Comparison of ENCODE assay signal across 1 cellular context in the genomic region with DNA sequence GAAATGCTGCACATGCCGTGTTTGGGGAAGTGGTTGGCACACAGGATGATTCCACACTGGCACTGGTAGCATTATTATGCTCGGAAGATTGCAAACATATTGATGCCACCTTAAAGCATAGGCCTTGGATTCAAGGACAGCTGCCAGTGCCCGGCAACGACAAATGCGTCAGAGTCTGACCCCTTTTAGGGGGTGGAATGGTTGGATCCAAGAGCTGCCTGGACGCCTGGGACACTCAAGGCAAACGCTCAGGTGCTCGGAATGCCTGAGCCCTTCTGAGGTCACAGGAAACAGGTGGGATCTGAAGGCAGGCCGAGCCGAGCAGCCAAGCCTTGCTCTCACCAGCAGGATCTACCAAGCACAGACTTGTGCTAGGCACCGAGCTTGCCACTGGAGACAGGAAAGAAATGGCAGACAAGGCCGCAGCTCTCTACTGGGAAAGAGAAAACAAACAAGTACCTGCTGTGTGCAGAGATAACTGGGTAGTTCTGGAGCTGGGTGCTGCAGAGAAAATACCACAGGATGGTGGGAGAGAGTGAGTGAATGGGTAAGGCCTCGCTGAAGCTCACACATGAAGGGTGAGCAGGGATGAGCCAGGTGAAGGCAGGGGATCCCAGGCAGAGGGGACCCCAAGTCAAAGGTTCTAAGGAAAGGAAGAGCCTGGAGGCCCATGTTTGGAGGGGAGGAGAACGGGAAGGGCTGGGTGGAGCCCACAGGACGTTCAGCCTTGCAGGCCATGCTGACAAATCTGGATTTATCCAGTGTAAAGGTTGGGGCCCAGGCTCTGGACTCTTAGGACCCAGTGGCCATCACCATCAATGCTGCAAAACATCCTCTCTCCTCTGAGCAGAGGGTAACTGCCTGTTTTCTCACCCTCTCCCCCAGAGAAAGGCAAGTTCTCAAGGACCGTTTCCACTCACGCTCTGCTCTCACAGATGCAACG.
A peak's percentile ranks its signal among the peaks of the same experiment; 100 is the strongest.
TF ChIP-seq lines count a peak whose summit lies in the region.

No MANE protein-coding gene starts in this region.

TF ChIP-seq in HEK293, 187 proteins besides CTCF, POLR2A, EP300 and RAD21 (continued from another document):
- TF ChIP-seq, protein P1, sequence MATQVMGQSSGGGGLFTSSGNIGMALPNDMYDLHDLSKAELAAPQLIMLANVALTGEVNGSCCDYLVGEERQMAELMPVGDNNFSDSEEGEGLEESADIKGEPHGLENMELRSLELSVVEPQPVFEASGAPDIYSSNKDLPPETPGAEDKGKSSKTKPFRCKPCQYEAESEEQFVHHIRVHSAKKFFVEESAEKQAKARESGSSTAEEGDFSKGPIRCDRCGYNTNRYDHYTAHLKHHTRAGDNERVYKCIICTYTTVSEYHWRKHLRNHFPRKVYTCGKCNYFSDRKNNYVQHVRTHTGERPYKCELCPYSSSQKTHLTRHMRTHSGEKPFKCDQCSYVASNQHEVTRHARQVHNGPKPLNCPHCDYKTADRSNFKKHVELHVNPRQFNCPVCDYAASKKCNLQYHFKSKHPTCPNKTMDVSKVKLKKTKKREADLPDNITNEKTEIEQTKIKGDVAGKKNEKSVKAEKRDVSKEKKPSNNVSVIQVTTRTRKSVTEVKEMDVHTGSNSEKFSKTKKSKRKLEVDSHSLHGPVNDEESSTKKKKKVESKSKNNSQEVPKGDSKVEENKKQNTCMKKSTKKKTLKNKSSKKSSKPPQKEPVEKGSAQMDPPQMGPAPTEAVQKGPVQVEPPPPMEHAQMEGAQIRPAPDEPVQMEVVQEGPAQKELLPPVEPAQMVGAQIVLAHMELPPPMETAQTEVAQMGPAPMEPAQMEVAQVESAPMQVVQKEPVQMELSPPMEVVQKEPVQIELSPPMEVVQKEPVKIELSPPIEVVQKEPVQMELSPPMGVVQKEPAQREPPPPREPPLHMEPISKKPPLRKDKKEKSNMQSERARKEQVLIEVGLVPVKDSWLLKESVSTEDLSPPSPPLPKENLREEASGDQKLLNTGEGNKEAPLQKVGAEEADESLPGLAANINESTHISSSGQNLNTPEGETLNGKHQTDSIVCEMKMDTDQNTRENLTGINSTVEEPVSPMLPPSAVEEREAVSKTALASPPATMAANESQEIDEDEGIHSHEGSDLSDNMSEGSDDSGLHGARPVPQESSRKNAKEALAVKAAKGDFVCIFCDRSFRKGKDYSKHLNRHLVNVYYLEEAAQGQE (tag by site-specific recombination; IDR thresholded peaks at IDR 0.05): no peak
- TF ChIP-seq ZXDB (tag by site-specific recombination; IDR thresholded peaks at IDR 0.05): 0 out of 2 replicates have a peak, but pooled peaks have one; percentile 5
- TF ChIP-seq, protein P2, sequence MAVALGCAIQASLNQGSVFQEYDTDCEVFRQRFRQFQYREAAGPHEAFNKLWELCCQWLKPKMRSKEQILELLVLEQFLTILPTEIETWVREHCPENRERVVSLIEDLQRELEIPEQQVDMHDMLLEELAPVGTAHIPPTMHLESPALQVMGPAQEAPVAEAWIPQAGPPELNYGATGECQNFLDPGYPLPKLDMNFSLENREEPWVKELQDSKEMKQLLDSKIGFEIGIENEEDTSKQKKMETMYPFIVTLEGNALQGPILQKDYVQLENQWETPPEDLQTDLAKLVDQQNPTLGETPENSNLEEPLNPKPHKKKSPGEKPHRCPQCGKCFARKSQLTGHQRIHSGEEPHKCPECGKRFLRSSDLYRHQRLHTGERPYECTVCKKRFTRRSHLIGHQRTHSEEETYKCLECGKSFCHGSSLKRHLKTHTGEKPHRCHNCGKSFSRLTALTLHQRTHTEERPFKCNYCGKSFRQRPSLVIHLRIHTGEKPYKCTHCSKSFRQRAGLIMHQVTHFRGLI (tag by site-specific recombination; IDR thresholded peaks at IDR 0.05): no peak
- 0 out of 2 replicates have a peak, but pooled peaks have one; percentile 33 for TF ChIP-seq YY2 (tag by site-specific recombination; IDR thresholded peaks at IDR 0.05)
- peak; percentile 88 for TF ChIP-seq PRDM1 (tag by site-specific recombination; IDR thresholded peaks at IDR 0.05)
- TF ChIP-seq, protein P3, sequence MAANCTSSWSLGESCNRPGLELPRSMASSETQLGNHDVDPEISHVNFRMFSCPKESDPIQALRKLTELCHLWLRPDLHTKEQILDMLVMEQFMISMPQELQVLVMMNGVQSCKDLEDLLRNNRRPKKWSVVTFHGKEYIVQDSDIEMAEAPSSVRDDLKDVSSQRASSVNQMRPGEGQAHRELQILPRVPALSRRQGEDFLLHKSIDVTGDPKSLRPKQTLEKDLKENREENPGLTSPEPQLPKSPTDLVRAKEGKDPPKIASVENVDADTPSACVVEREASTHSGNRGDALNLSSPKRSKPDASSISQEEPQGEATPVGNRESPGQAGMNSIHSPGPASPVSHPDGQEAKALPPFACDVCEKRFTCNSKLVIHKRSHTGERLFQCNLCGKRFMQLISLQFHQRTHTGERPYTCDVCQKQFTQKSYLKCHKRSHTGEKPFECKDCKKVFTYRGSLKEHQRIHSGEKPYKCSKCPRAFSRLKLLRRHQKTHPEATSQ (tag by site-specific recombination; IDR thresholded peaks at IDR 0.05): no peak
- peak; percentile 34; the same call in 1 of the 2 replicates for TF ChIP-seq ZNF629 (tag by site-specific recombination; IDR thresholded peaks at IDR 0.05)
- TF ChIP-seq ZIC2 (tag by site-specific recombination; IDR thresholded peaks at IDR 0.05): peak; percentile 69
